Comparison of ENCODE assay signal across 6 cellular contexts in the genomic region with DNA sequence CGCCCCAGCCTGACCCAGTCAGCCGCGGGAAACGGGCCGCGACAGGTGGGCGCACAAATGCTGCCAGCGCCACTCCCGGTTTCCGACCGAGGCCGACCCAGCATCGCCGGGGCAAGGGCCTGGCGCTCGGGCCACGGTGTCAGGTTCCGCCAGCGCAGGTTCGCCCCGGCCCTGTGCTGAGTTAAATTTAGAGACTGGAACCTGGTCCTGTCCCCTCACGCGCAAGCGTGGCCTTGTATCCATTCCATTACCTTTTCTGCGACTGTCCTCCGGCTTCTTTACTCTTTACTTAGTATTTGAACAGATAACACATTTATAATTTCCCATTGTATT. TPM values are rescaled to one million over a fixed set of nuclear protein-coding genes. Genes with fewer than 3 reads are reported as not detected.
A peak's percentile ranks its signal among the peaks of the same experiment; 100 is the strongest.
DNase-seq lines count a peak whose midpoint lies in the region; FAIRE-seq and TF ChIP-seq lines count a peak whose summit lies in the region.

No MANE protein-coding gene starts in this region.

- peaks cover 26% of the 10 kb centered on the region for H3K23me2 ChIP-seq in H9 (ENCODE audit: insufficient read length, low read depth, low read length, poor library complexity, severe bottlenecking)

- peaks cover 1% of the 10 kb centered on the region for H3K36me3 ChIP-seq in bronchial epithelial cell (ENCODE audit: control insufficient read depth, insufficient read depth, low read length)
- H3K36me3 ChIP-seq in neuron (ENCODE audit: insufficient read depth, low read length), result no peaks in the 10 kb centered on the region

- H3K14ac ChIP-seq in H9 (ENCODE audit: insufficient read depth, low read length), result no peak overlapping the region

- H3K27ac Mint-ChIP-seq in H9, result no peak overlapping the region

- no peak overlapping the region for H2BK120ac ChIP-seq in H9 (ENCODE audit: low read depth, low read length, poor library complexity, severe bottlenecking)

- TF ChIP-seq CTCF in H9 (conservative IDR thresholded peaks at IDR 0.05), result no peak
- TF ChIP-seq CTCF in bronchial epithelial cell (IDR thresholded peaks at IDR 0.05; ENCODE audit: insufficient read depth, low read length, severe bottlenecking), result no peak

- no peak overlapping the region for H2BK12ac ChIP-seq in H9 (ENCODE audit: insufficient read length, low read depth, low read length)

- WGBS in H9 (ENCODE audit: extremely low coverage, insufficient read length, low lambda C conversion rate), result no CpG with 5 or more reads among the region's 26 CpGs

- H3K4me3 Mint-ChIP-seq in H9, result peak overlapping the region; percentile 92 to 99

- no peak overlapping the region for H2AK5ac ChIP-seq in H9 (ENCODE audit: insufficient read length, low read length)

- peaks cover 11 to 16% of the 10 kb centered on the region in 2 experiments; a peak in 3 of 5 replicates for H3K9me3 Mint-ChIP-seq in H9

- no peaks in the 10 kb centered on the region for H3K79me1 ChIP-seq in H9 (ENCODE audit: insufficient read depth, low read depth, low read length, poor library complexity, severe bottlenecking)

- DNase-seq in H9 (no peak), bronchial epithelial cell (ENCODE audit: low read depth) (no peak), ecto neural progenitor cell (ENCODE audit: low spot score) (no peak), NCI-H446 (lab: John Stamatoyannopoulos, UW) (no peak)
- DNase-seq in effector CD4-positive, alpha-beta T cell, result no peak

- no peak overlapping the region for H3K18ac ChIP-seq in H9 (ENCODE audit: insufficient read length, low read depth, low read length)

- no peak overlapping the region for H3K9ac ChIP-seq in H9 (ENCODE audit: extremely low read depth, insufficient read length, low read length)

- no peaks in the 10 kb centered on the region; the same call in 1 of the 2 replicates for H3K4me1 ChIP-seq in H9 (ENCODE audit: insufficient read depth, low read length)
- H3K4me1 ChIP-seq in neuron (ENCODE audit: insufficient read depth, low read length), result peaks cover 11% of the 10 kb centered on the region

- H3K9me3 ChIP-seq in H9 (ENCODE audit: control insufficient read depth, low read depth, low read length), result no peaks in the 10 kb centered on the region
- no peaks in the 10 kb centered on the region for H3K9me3 ChIP-seq in neuron (ENCODE audit: low read length)

- H3K36me3 Mint-ChIP-seq in H9 (ENCODE audit: insufficient read depth in 1 of 3, low read depth in 3 of 3), result peaks cover 0 to 8% (median 0%) of the 10 kb centered on the region in 3 experiments; a peak in 2 of 7 replicates

- no peaks in the 10 kb centered on the region for H4K20me1 ChIP-seq in H9 (ENCODE audit: control insufficient read depth, insufficient read depth, insufficient read length)

- H3K23ac ChIP-seq in H9 (ENCODE audit: insufficient read length, low read depth, low read length), result no peak overlapping the region

- no peak for FAIRE-seq in bronchial epithelial cell (lab: Jason Lieb, UNC)

- H4K8ac ChIP-seq in H9 (replicated peaks; ENCODE audit: insufficient read length, low read depth, low read length), result no peak overlapping the region

- H3K4me1 Mint-ChIP-seq in H9, result peaks cover 27 to 35% of the 10 kb centered on the region in 2 experiments

- no peak overlapping the region for H2BK5ac ChIP-seq in H9 (ENCODE audit: insufficient read length, low read length)

- H2AFZ ChIP-seq in H9 (ENCODE audit: low read length), result no peak overlapping the region
- H2AFZ ChIP-seq in neuron (ENCODE audit: low read depth, low read length), result peak overlapping the region; percentile 80

- no peak overlapping the region for H3K56ac ChIP-seq in H9 (ENCODE audit: insufficient read length, low read depth, low read length)

- H3K79me2 ChIP-seq in H9 (ENCODE audit: insufficient read depth, low read length), result no peaks in the 10 kb centered on the region

- peak overlapping the region; percentile 75 for H3K4me3 ChIP-seq in bronchial epithelial cell (ENCODE audit: low read depth, low read length)
- H3K4me3 ChIP-seq in neuron (ENCODE audit: low read length), result peak overlapping the region; percentile 78

- no peak overlapping the region for H3K4ac ChIP-seq in H9 (ENCODE audit: low read depth, low read length)

- no peak overlapping the region for H2BK20ac ChIP-seq in H9 (ENCODE audit: low read depth, low read length, poor library complexity, severe bottlenecking)

- no peak overlapping the region for H2BK15ac ChIP-seq in H9 (ENCODE audit: low read depth, low read length)

- no peak overlapping the region for H3T11ph ChIP-seq in H9 (ENCODE audit: low read length)

- H3K27me3 ChIP-seq in H9 (ENCODE audit: insufficient read depth, low read length), result peaks cover 26% of the 10 kb centered on the region; the same call in 1 of the 2 replicates
- H3K27me3 ChIP-seq in bronchial epithelial cell (ENCODE audit: control insufficient read depth, insufficient read depth, low read length), result no peaks in the 10 kb centered on the region
- H3K27me3 ChIP-seq in neuron (ENCODE audit: insufficient read depth, low read length), result peaks cover 31% of the 10 kb centered on the region

- H3K4me2 ChIP-seq in H9 (ENCODE audit: insufficient read depth, insufficient read length, low read length), result peak overlapping the region; percentile 92

- H3K27me3 Mint-ChIP-seq in H9 (ENCODE audit: low read depth), result peaks cover 69% of the 10 kb centered on the region

- H3K27ac ChIP-seq in H9 (ENCODE audit: insufficient read length, low read depth, low read length), result no peak overlapping the region

- H4K5ac ChIP-seq in H9 (ENCODE audit: insufficient read length, low read depth, low read length), result no peak overlapping the region

- H4K91ac ChIP-seq in H9 (ENCODE audit: insufficient read length, low read depth, low read length), result no peak overlapping the region

RNA-seq across cellular contexts. Expression of a gene that starts 0.4 kb away (rescaled TPM):
- total RNA-seq in H9 (2021), result not detected in 2 replicates
- 20.8 and 35.7 TPM in 2 replicates for total RNA-seq in bronchial epithelial cell

RNA-seq across cellular contexts. Expression of a gene that starts 17.7 kb away (rescaled TPM):
- total RNA-seq in H9 (2021) (33.5 and 34.2 TPM in 2 replicates), bronchial epithelial cell (10.3 and 26.0 TPM in 2 replicates)

RNA-seq across cellular contexts. Expression of a gene that starts 38.3 kb away (rescaled TPM):
- total RNA-seq in H9 (2021) (2,548 and 2,552 TPM in 2 replicates), bronchial epithelial cell (5,806 and 7,283 TPM in 2 replicates)

RNA-seq across cellular contexts. Expression of a gene that starts 55.6 kb away (rescaled TPM):
- total RNA-seq in H9 (2021) (5.1 and 5.7 TPM in 2 replicates), bronchial epithelial cell (1.3 and 2.2 TPM in 2 replicates)

RNA-seq across cellular contexts. Expression of a gene that starts 58.0 kb away (rescaled TPM):
- total RNA-seq in H9 (2021), result not detected in 2 replicates
- total RNA-seq in bronchial epithelial cell, result not detected in 2 replicates

Comparison
In these comparisons a context has a peak if more than half of its experiments do, and no peak if none do; other contexts are left out.
1. RNA of a gene that starts 0.4 kb away (total RNA-seq): 20.8 to 35.7 TPM in bronchial epithelial cell; not detected in H9; every median in the first group is over 10 times any median in the second.